ENCODE assay signal across 14 cellular contexts in genomic region chr2:11710210-11710609, GRCh38. TPM values are rescaled to one million over a fixed set of nuclear protein-coding genes. Genes with fewer than 3 reads are reported as not detected.
DNase-seq lines count a peak whose midpoint lies in the region; ATAC-seq, FAIRE-seq and TF ChIP-seq lines count a peak whose summit lies in the region.
"Had no signal": no experiment of that assay in that cellular context is flagged by ENCODE, and none has a peak within 500 bp of the region (broad histone marks: within the 10 kb centered on the region; RNA-seq: fewer than 3 reads in every experiment).

No MANE protein-coding gene starts in this region.

- no peaks in the 10 kb centered on the region for H3K79me2 ChIP-seq in endothelial cell of umbilical vein (ENCODE audit: control insufficient read depth, insufficient read depth, low read length)

- FAIRE-seq in endothelial cell of umbilical vein (lab: Jason Lieb, UNC), result peak; percentile 74

- CTCF ChIA-PET in endothelial cell of umbilical vein (lab: Charles Lee), result interaction anchor here (0.9 to 1.9 kb wide), 3 partner anchors 17 to 74 kb away, joined by 3 to 11 read pairs (median 5); no protein-coding TSS in a partner anchor

- TF ChIP-seq CTCF in endothelial cell of umbilical vein (IDR thresholded peaks at IDR 0.05; ENCODE audit: extremely low read depth in 1 of 2, insufficient read depth in 1 of 2, low read depth in 1 of 2, low read length in 2 of 2) (no peak), nephron (IDR thresholded peaks at IDR 0.05; ENCODE audit: unreplicated experiment in 3 of 3) (no peak), progenitor cell of endocrine pancreas (IDR thresholded peaks at IDR 0.05; ENCODE audit: unreplicated experiment) (no peak)

- no peaks in the 10 kb centered on the region for H3K9me1 ChIP-seq in endothelial cell of umbilical vein (replicated peaks; ENCODE audit: control insufficient read depth, extremely low read depth, insufficient read depth, low read length)

- peak overlapping the region in 2 of 3 experiments; percentile 47 to 73 for H3K27ac Mint-ChIP-seq in nephron
- H3K27ac Mint-ChIP-seq in progenitor cell of endocrine pancreas, result no peak overlapping the region

- DNase-seq in AG08396 (ENCODE audit: low spot score), result peak; percentile 76
- DNase-seq in RKO (ENCODE audit: low spot score), result peak; percentile 45
- peak; percentile 78 for DNase-seq in endothelial cell of umbilical vein (ENCODE audit: low read depth, low spot score)
- no peak for DNase-seq in HUDEP-2 (lab: John Stamatoyannopoulos, UW; ENCODE audit: unreplicated experiment in 76 of 76)
- no peak for DNase-seq in progenitor cell of endocrine pancreas (ENCODE audit: low spot score, unreplicated experiment)
- no peak for DNase-seq in NCI-H1105 treated with DMSO at 0.1 percent for 48 hours (lab: John Stamatoyannopoulos, UW)
- DNase-seq: activated CD8-positive, alpha-beta memory T cell treated with anti-CD3 and anti-CD28 coated beads for 24 hours; colonic mucosa; NCI-H1417 treated with DMSO at 0.1 percent for 48 hours; SJCRH30 had no signal

- dilution Hi-C loops in endothelial cell of umbilical vein (cut with MboI; ENCODE audit: extremely low pct_ligation_motif_present, low sequenced_read_pairs), result no loop called here

- no peak for TF ChIP-seq POLR2A in endothelial cell of umbilical vein (IDR thresholded peaks at IDR 0.05; ENCODE audit: low read depth, low read length)

- no peak for ATAC-seq in HG03432 (IDR thresholded peaks at IDR 0.05; ENCODE audit: unreplicated experiment)

- H3K9me3 Mint-ChIP-seq in nephron (peaks cover 5% of the 10 kb centered on the region), progenitor cell of endocrine pancreas (ENCODE audit: low read depth) (peaks cover 5% of the 10 kb centered on the region)

- POLR2A ChIA-PET in endothelial cell of umbilical vein (lab: Charles Lee), result no interaction called here

- no peak overlapping the region for H3K27ac ChIP-seq in endothelial cell of umbilical vein (ENCODE audit: insufficient read depth, low read depth, low read length)
- H3K27ac ChIP-seq: BLaER1 treated with 17β-estradiol and CSF1 and Interleukin-3, amounts not matched to agents 10 nM and 100 nM; colonic mucosa; SJCRH30 had no signal

- H3K27me3 Mint-ChIP-seq in nephron (ENCODE audit: low read depth) (peaks cover 3% of the 10 kb centered on the region), progenitor cell of endocrine pancreas (peaks cover 20% of the 10 kb centered on the region)

- H3K4me3 Mint-ChIP-seq in nephron (peak overlapping the region in 1 of 3 experiments; percentile 15), progenitor cell of endocrine pancreas (ENCODE audit: low read depth) (no peak overlapping the region)

- BruUV-seq in endothelial cell of umbilical vein (replicated peaks; lab: Mats Ljungman, UMichigan), result no TSS peak

- intact Hi-C loops in endothelial cell of umbilical vein (cut with micrococcal nuclease), result no loop called here

- H3K9ac ChIP-seq in endothelial cell of umbilical vein (replicated peaks; ENCODE audit: extremely low read depth, insufficient read depth, low read length), result no peak overlapping the region
- H3K9ac ChIP-seq: BLaER1 treated with 17β-estradiol and CSF1 and Interleukin-3, amounts not matched to agents 10 nM and 100 nM had no signal

- no peaks in the 10 kb centered on the region for H4K20me1 ChIP-seq in endothelial cell of umbilical vein (replicated peaks; ENCODE audit: control insufficient read depth, extremely low read depth, insufficient read depth, low read length)
- H4K20me1 ChIP-seq: BLaER1 treated with 17β-estradiol and CSF1 and Interleukin-3, amounts not matched to agents 10 nM and 100 nM had no signal

- H2AFZ ChIP-seq in endothelial cell of umbilical vein (ENCODE audit: low read depth, low read length), result no peak overlapping the region

- peaks cover 4% of the 10 kb centered on the region for H3K4me1 ChIP-seq in endothelial cell of umbilical vein (ENCODE audit: control insufficient read depth, extremely low read depth, insufficient read depth, low read length)
- H3K4me1 ChIP-seq: colonic mucosa, SJCRH30 had no signal

- no peak overlapping the region for H3K4me3 ChIP-seq in endothelial cell of umbilical vein (replicated peaks in 1 of 3; ENCODE audit: insufficient read depth in 1 of 3, low read depth in 1 of 3, low read length in 3 of 3)
- H3K4me3 ChIP-seq: BLaER1 treated with 17β-estradiol and CSF1 and Interleukin-3, amounts not matched to agents 10 nM and 100 nM; colonic mucosa; SJCRH30 had no signal

- H3K4me1 Mint-ChIP-seq in nephron (peaks cover 29% of the 10 kb centered on the region), progenitor cell of endocrine pancreas (ENCODE audit: low read depth) (no peaks in the 10 kb centered on the region)

- H3K4me2 ChIP-seq in endothelial cell of umbilical vein (ENCODE audit: insufficient read depth, low read length), result no peak overlapping the region
- H3K4me2 ChIP-seq: BLaER1 treated with 17β-estradiol and CSF1 and Interleukin-3, amounts not matched to agents 10 nM and 100 nM had no signal

- no peaks in the 10 kb centered on the region for H3K36me3 ChIP-seq in endothelial cell of umbilical vein (ENCODE audit: control insufficient read depth in 2 of 2, extremely low read depth in 1 of 2, insufficient read depth in 2 of 2, low read length in 2 of 2)
- H3K36me3 ChIP-seq: BLaER1 treated with 17β-estradiol and CSF1 and Interleukin-3, amounts not matched to agents 10 nM and 100 nM; colonic mucosa; SJCRH30 had no signal

- H3K9me3 ChIP-seq in endothelial cell of umbilical vein (replicated peaks; ENCODE audit: control insufficient read depth, insufficient read depth, low read length), result no peaks in the 10 kb centered on the region
- H3K9me3 ChIP-seq: colonic mucosa, SJCRH30 had no signal

- H3K36me3 Mint-ChIP-seq in nephron (ENCODE audit: low read depth) (no peaks in the 10 kb centered on the region), progenitor cell of endocrine pancreas (ENCODE audit: insufficient read depth) (peaks cover 2% of the 10 kb centered on the region)

- H3K27me3 ChIP-seq in endothelial cell of umbilical vein (ENCODE audit: control insufficient read depth in 2 of 2, insufficient read depth in 2 of 2, low read length in 2 of 2), result no peaks in the 10 kb centered on the region
- H3K27me3 ChIP-seq: BLaER1 treated with 17β-estradiol and CSF1 and Interleukin-3, amounts not matched to agents 10 nM and 100 nM; colonic mucosa; SJCRH30 had no signal

TF ChIP-seq in endothelial cell of umbilical vein, 7 proteins besides CTCF, POLR2A, EP300 and RAD21:
- no peak for TF ChIP-seq MAX (IDR thresholded peaks at IDR 0.05; ENCODE audit: insufficient read depth, insufficient read length)
- no peak for TF ChIP-seq JUN (IDR thresholded peaks at IDR 0.05; ENCODE audit: borderline replicate concordance, insufficient read depth, insufficient read length, low read depth)
- no peak for TF ChIP-seq EZH2 (IDR thresholded peaks at IDR 0.05; ENCODE audit: borderline replicate concordance, low read depth, low read length, severe bottlenecking)
- TF ChIP-seq FOS (IDR thresholded peaks at IDR 0.05; ENCODE audit: borderline replicate concordance, insufficient read depth, low read length), result no peak
- TF ChIP-seq MYC (IDR thresholded peaks at IDR 0.05; ENCODE audit: low read depth, low read length), result no peak
- no peak for TF ChIP-seq POLR2AphosphoS5 (IDR thresholded peaks at IDR 0.05; ENCODE audit: insufficient read depth, low read depth, low read length)
- TF ChIP-seq GATA2 (IDR thresholded peaks at IDR 0.05; ENCODE audit: insufficient read depth, insufficient read length, low read depth, low read length), result no peak

RNA-seq across cellular contexts. Expression of gene LPIN1, which starts 36.2 kb away (rescaled TPM):
- total RNA-seq in endothelial cell of umbilical vein (66.6 and 80.4 TPM in 2 replicates), progenitor cell of endocrine pancreas (18.3 and 23.5 TPM in 2 replicates)
- polyA plus RNA-seq in endothelial cell of umbilical vein, result 19.5 and 26.6 TPM in 2 replicates
- 26.1 TPM in 2 replicates for polyA plus RNA-seq in endothelial cell of umbilical vein (2011; cell fraction: cytosol; rRNA removed)
- 77.8 and 85.7 TPM in 2 replicates for polyA plus RNA-seq in endothelial cell of umbilical vein (2011; cell fraction: nucleus; rRNA removed)
- polyA plus RNA-seq in endothelial cell of umbilical vein (2012), result 25.5 and 31.7 TPM in 2 replicates
- 46.4 and 48.3 TPM in 2 replicates for polyA minus RNA-seq in endothelial cell of umbilical vein
- 12.7 TPM for polyA minus RNA-seq in endothelial cell of umbilical vein (2011; cell fraction: cytosol; rRNA and poly(A)+ RNA removed)
- 47.4 and 60.8 TPM in 2 replicates for polyA minus RNA-seq in endothelial cell of umbilical vein (2011; cell fraction: nucleus; rRNA and poly(A)+ RNA removed)

RNA-seq across cellular contexts. Expression of gene NTSR2, which starts 40.2 kb away (rescaled TPM):
- total RNA-seq in endothelial cell of umbilical vein (not detected in 2 replicates), progenitor cell of endocrine pancreas (not detected in 2 replicates)
- polyA plus RNA-seq in endothelial cell of umbilical vein, result not detected in 2 replicates
- polyA plus RNA-seq in endothelial cell of umbilical vein (2011; cell fraction: cytosol; rRNA removed), result not detected in 2 replicates
- not detected in 2 replicates for polyA plus RNA-seq in endothelial cell of umbilical vein (2011; cell fraction: nucleus; rRNA removed)
- not detected in 2 replicates for polyA plus RNA-seq in endothelial cell of umbilical vein (2012)
- polyA minus RNA-seq in endothelial cell of umbilical vein, result not detected in 2 replicates
- polyA minus RNA-seq in endothelial cell of umbilical vein (2011; cell fraction: cytosol; rRNA and poly(A)+ RNA removed), result not detected
- not detected in 2 replicates for polyA minus RNA-seq in endothelial cell of umbilical vein (2011; cell fraction: nucleus; rRNA and poly(A)+ RNA removed)
- total RNA-seq: colonic mucosa, posterior vena cava, SJCRH30 had no signal

Comparison
In these comparisons a context has a peak if more than half of its experiments do, and no peak if none do; other contexts are left out.
1. DNase-seq: peak in AG08396 (single experiment), RKO (single experiment) and endothelial cell of umbilical vein (single experiment); none in HUDEP-2 (0 of 76), progenitor cell of endocrine pancreas (single experiment) and NCI-H1105 treated with DMSO at 0.1 percent for 48 hours (single experiment).